Comparison of ENCODE assay signal across 8 cellular contexts in the genomic region with DNA sequence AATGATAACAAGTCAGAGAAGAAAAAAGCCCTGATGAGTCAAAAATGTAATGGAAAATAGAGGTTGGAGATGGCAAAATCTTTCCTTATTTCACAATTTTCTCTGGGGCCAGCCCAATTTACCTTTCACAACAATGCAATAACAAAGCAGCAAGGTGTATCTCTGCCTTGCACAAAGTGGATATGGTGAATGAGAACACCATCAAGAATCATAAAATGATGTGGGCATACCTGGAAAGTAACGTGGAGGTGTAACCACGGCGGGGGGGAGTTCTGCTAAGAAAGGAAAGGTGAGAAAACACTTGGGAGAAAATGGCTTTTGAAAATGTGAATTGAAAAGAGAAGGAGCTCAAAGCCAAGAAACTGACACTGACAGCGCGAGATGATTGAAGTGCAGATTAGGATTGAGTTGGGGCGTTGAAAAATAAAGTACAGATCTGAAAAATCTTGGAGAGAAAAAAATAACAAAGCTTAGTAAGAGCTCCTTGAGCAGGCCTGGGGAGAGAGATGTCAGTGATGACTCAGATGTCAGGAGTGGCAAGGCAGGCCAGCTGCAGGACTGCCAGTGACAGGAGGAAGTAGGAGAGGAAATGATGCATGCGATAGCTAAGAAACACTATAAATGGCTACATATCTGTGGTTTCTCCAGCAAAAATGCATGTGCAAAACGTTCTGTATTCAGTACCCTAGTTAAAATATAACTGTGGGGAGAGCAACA. TPM values are rescaled to one million over a fixed set of nuclear protein-coding genes. Genes with fewer than 3 reads are reported as not detected.
DNase-seq lines count a peak whose midpoint lies in the region; ATAC-seq and TF ChIP-seq lines count a peak whose summit lies in the region.

No MANE protein-coding gene starts in this region.

- no peaks in the 10 kb centered on the region for H3K9me3 ChIP-seq in liver (ENCODE audit: control insufficient read depth in 4 of 4, low read length in 3 of 4)

- no peak for TF ChIP-seq CTCF in liver (IDR thresholded peaks at IDR 0.05; ENCODE audit: low read depth, low read length, missing input control)

- peak; percentile 91 for ATAC-seq in GM21619 (IDR thresholded peaks at IDR 0.05; ENCODE audit: unreplicated experiment)

- DNase-seq in ELF-1 (ENCODE audit: low read depth, low spot score) (peak; percentile 34), UCSD-AML1 (lab: John Stamatoyannopoulos, UW; ENCODE audit: unreplicated experiment) (peak; percentile 78), NCI-H526 (lab: John Stamatoyannopoulos, UW) (no peak)
- DNase-seq in central memory CD4-positive, alpha-beta T cell: peak; percentile 67
- DNase-seq in stimulated activated CD8-positive, alpha-beta memory T cell treated with anti-CD3 and anti-CD28 coated beads, Interleukin-12 subunit alpha, Interleukin-12 subunit beta, amount 100 ng/mL, for 1 hour (ENCODE audit: low read depth): peak; percentile 40

- H3K4me3 ChIP-seq in liver (ENCODE audit: low read depth in 1 of 3, low read length in 3 of 3): no peak overlapping the region

- peaks cover 0 to 3% (median 0%) of the 10 kb centered on the region in 4 donors for H3K4me1 ChIP-seq in liver (ENCODE audit: control insufficient read depth in 4 of 4, insufficient read depth in 4 of 4, low read length in 3 of 4)

- peak overlapping the region; percentile 70 to 72 for H3K27ac ChIP-seq in liver (ENCODE audit: low read depth in 1 of 2, low read length in 2 of 2)

- H3K9ac ChIP-seq in liver (ENCODE audit: low read depth in 1 of 2, low read length in 2 of 2): peak overlapping the region in 1 of 2 donors; percentile 29

- 0 out of 2 replicates have a peak, but pooled peaks have one; percentile 9 for TF ChIP-seq RAD21 in Ishikawa (IDR thresholded peaks at IDR 0.05; ENCODE audit: low read depth)
- peak in 1 of 2 donors; percentile 9 for TF ChIP-seq RAD21 in liver (IDR thresholded peaks at IDR 0.05)

- no peak; the same call in 1 of the 2 replicates for TF ChIP-seq EP300 in Ishikawa (IDR thresholded peaks at IDR 0.05; ENCODE audit: borderline replicate concordance)

- WGBS in liver: 51% methylated on average over 8 of the region's 8 CpGs

- H3K27me3 ChIP-seq in liver (ENCODE audit: control insufficient read depth in 4 of 4, insufficient read depth in 4 of 4, low read length in 3 of 4): no peaks in the 10 kb centered on the region

- H3K36me3 ChIP-seq in liver (ENCODE audit: control insufficient read depth in 4 of 4, insufficient read depth in 3 of 4, low read depth in 1 of 4, low read length in 3 of 4): no peaks in the 10 kb centered on the region

TF ChIP-seq in Ishikawa, 13 proteins besides CTCF, POLR2A, EP300 and RAD21:
- TF ChIP-seq TCF12 (IDR thresholded peaks at IDR 0.05; ENCODE audit: low read depth) (peak; percentile 80), YY1 (IDR thresholded peaks at IDR 0.05; ENCODE audit: low read depth) (0 out of 2 replicates have a peak, but pooled peaks have one; percentile 42), TEAD4 (IDR thresholded peaks at IDR 0.05) (peak; percentile 33; the same call in 1 of the 2 replicates), CEBPB (IDR thresholded peaks at IDR 0.05) (peak; percentile 49; the same call in 1 of the 2 replicates), ZBTB7A (IDR thresholded peaks at IDR 0.05; ENCODE audit: low read depth) (no peak)
- TF ChIP-seq, protein P1, sequence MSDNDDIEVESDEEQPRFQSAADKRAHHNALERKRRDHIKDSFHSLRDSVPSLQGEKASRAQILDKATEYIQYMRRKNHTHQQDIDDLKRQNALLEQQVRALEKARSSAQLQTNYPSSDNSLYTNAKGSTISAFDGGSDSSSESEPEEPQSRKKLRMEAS (IDR thresholded peaks at IDR 0.05): 0 out of 2 replicates have a peak, but pooled peaks have one; percentile 6
- TF ChIP-seq, protein P2, sequence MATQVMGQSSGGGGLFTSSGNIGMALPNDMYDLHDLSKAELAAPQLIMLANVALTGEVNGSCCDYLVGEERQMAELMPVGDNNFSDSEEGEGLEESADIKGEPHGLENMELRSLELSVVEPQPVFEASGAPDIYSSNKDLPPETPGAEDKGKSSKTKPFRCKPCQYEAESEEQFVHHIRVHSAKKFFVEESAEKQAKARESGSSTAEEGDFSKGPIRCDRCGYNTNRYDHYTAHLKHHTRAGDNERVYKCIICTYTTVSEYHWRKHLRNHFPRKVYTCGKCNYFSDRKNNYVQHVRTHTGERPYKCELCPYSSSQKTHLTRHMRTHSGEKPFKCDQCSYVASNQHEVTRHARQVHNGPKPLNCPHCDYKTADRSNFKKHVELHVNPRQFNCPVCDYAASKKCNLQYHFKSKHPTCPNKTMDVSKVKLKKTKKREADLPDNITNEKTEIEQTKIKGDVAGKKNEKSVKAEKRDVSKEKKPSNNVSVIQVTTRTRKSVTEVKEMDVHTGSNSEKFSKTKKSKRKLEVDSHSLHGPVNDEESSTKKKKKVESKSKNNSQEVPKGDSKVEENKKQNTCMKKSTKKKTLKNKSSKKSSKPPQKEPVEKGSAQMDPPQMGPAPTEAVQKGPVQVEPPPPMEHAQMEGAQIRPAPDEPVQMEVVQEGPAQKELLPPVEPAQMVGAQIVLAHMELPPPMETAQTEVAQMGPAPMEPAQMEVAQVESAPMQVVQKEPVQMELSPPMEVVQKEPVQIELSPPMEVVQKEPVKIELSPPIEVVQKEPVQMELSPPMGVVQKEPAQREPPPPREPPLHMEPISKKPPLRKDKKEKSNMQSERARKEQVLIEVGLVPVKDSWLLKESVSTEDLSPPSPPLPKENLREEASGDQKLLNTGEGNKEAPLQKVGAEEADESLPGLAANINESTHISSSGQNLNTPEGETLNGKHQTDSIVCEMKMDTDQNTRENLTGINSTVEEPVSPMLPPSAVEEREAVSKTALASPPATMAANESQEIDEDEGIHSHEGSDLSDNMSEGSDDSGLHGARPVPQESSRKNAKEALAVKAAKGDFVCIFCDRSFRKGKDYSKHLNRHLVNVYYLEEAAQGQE (IDR thresholded peaks at IDR 0.05; ENCODE audit: low read depth): no peak

TF ChIP-seq in liver, 16 proteins besides CTCF, POLR2A, EP300 and RAD21:
- peak; percentile 44 for TF ChIP-seq SP1 (IDR thresholded peaks at IDR 0.05)
- peak; percentile 91 to 92 for TF ChIP-seq JUND (IDR thresholded peaks at IDR 0.05)
- peak in 1 of 2 donors; percentile 24 for TF ChIP-seq EGR1 (IDR thresholded peaks at IDR 0.05; ENCODE audit: low read depth in 2 of 2)
- no peak for TF ChIP-seq ATF3 (IDR thresholded peaks at IDR 0.05)
- TF ChIP-seq NR2F2 (IDR thresholded peaks at IDR 0.05): peak; percentile 47
- peak; percentile 60 for TF ChIP-seq YY1 (IDR thresholded peaks at IDR 0.05)
- no peak for TF ChIP-seq GABPA (IDR thresholded peaks at IDR 0.05 in 1 of 2, conservative IDR thresholded peaks at IDR 0.05 in 1 of 2)
- TF ChIP-seq, protein P1 (IDR thresholded peaks at IDR 0.05): peak; percentile 55
- no peak for TF ChIP-seq FOXA1 (IDR thresholded peaks at IDR 0.05)
- TF ChIP-seq, protein P2 (IDR thresholded peaks at IDR 0.05): peak; percentile 31
- TF ChIP-seq RXRA (IDR thresholded peaks at IDR 0.05): peak in 1 of 2 donors; percentile 11

RNA-seq across cellular contexts. Expression of gene ARHGAP18, which starts 26.2 kb away (rescaled TPM):
- total RNA-seq in liver: 1 to 10 TPM; 3.1 to 8.0 TPM
- 1 to 10 TPM; 1.6 to 2.9 TPM for polyA plus RNA-seq in liver

Comparison
In these comparisons a context has a peak if more than half of its experiments do, and no peak if none do; other contexts are left out.
1. DNase-seq: peak in ELF-1 (single experiment), UCSD-AML1 (single experiment), central memory CD4-positive, alpha-beta T cell (single experiment) and stimulated activated CD8-positive, alpha-beta memory T cell treated with anti-CD3 and anti-CD28 coated beads, Interleukin-12 subunit alpha, Interleukin-12 subunit beta, amount 100 ng/mL, for 1 hour (single experiment); none in NCI-H526 (0 of 2).